In the genomic region with DNA sequence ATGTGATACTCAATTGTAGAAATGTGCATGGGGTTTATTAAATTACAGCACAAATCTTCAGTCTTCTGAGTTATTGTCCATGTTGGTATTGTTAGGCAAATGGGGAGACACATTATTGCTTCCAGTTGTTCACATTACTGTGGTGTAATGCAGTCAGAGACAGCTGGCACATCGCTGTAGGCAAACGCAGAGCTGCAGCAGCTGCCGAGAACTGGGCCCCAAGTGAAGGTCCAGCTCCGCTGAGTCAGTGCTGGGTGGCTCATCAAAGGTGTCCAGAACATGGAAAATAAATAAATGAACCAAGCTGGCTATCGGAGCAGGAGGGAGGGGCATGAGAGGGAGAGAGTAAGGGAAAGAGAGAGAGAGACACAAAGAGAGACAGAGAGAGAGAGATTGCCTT, we compare ENCODE assay signal across 1 cellular context.
TF ChIP-seq lines count a peak whose summit lies in the region.

No MANE protein-coding gene starts in this region.

TF ChIP-seq in GM23338, 12 proteins besides CTCF, POLR2A, EP300 and RAD21 (continued from another document):
- TF ChIP-seq, protein P1, sequence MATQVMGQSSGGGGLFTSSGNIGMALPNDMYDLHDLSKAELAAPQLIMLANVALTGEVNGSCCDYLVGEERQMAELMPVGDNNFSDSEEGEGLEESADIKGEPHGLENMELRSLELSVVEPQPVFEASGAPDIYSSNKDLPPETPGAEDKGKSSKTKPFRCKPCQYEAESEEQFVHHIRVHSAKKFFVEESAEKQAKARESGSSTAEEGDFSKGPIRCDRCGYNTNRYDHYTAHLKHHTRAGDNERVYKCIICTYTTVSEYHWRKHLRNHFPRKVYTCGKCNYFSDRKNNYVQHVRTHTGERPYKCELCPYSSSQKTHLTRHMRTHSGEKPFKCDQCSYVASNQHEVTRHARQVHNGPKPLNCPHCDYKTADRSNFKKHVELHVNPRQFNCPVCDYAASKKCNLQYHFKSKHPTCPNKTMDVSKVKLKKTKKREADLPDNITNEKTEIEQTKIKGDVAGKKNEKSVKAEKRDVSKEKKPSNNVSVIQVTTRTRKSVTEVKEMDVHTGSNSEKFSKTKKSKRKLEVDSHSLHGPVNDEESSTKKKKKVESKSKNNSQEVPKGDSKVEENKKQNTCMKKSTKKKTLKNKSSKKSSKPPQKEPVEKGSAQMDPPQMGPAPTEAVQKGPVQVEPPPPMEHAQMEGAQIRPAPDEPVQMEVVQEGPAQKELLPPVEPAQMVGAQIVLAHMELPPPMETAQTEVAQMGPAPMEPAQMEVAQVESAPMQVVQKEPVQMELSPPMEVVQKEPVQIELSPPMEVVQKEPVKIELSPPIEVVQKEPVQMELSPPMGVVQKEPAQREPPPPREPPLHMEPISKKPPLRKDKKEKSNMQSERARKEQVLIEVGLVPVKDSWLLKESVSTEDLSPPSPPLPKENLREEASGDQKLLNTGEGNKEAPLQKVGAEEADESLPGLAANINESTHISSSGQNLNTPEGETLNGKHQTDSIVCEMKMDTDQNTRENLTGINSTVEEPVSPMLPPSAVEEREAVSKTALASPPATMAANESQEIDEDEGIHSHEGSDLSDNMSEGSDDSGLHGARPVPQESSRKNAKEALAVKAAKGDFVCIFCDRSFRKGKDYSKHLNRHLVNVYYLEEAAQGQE (IDR thresholded peaks at IDR 0.05; ENCODE audit: unreplicated experiment) = no peak
- TF ChIP-seq EZH2 (IDR thresholded peaks at IDR 0.05; ENCODE audit: low read depth, unreplicated experiment) = no peak
- no peak for TF ChIP-seq STAT1 (IDR thresholded peaks at IDR 0.05; ENCODE audit: unreplicated experiment)
- no peak for TF ChIP-seq NANOG (IDR thresholded peaks at IDR 0.05; ENCODE audit: borderline replicate concordance)
- no peak for TF ChIP-seq ZNF331 (CRISPR knock-in tag; IDR thresholded peaks at IDR 0.05; ENCODE audit: low read depth)
- TF ChIP-seq, protein P2, sequence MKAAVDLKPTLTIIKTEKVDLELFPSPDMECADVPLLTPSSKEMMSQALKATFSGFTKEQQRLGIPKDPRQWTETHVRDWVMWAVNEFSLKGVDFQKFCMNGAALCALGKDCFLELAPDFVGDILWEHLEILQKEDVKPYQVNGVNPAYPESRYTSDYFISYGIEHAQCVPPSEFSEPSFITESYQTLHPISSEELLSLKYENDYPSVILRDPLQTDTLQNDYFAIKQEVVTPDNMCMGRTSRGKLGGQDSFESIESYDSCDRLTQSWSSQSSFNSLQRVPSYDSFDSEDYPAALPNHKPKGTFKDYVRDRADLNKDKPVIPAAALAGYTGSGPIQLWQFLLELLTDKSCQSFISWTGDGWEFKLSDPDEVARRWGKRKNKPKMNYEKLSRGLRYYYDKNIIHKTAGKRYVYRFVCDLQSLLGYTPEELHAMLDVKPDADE (IDR thresholded peaks at IDR 0.05) = no peak
- TF ChIP-seq CREB1 (CRISPR knock-in tag; IDR thresholded peaks at IDR 0.05; ENCODE audit: low read depth) = no peak
- TF ChIP-seq ZNF114 (CRISPR knock-in tag; IDR thresholded peaks at IDR 0.05) = no peak
- TF ChIP-seq, protein P3, sequence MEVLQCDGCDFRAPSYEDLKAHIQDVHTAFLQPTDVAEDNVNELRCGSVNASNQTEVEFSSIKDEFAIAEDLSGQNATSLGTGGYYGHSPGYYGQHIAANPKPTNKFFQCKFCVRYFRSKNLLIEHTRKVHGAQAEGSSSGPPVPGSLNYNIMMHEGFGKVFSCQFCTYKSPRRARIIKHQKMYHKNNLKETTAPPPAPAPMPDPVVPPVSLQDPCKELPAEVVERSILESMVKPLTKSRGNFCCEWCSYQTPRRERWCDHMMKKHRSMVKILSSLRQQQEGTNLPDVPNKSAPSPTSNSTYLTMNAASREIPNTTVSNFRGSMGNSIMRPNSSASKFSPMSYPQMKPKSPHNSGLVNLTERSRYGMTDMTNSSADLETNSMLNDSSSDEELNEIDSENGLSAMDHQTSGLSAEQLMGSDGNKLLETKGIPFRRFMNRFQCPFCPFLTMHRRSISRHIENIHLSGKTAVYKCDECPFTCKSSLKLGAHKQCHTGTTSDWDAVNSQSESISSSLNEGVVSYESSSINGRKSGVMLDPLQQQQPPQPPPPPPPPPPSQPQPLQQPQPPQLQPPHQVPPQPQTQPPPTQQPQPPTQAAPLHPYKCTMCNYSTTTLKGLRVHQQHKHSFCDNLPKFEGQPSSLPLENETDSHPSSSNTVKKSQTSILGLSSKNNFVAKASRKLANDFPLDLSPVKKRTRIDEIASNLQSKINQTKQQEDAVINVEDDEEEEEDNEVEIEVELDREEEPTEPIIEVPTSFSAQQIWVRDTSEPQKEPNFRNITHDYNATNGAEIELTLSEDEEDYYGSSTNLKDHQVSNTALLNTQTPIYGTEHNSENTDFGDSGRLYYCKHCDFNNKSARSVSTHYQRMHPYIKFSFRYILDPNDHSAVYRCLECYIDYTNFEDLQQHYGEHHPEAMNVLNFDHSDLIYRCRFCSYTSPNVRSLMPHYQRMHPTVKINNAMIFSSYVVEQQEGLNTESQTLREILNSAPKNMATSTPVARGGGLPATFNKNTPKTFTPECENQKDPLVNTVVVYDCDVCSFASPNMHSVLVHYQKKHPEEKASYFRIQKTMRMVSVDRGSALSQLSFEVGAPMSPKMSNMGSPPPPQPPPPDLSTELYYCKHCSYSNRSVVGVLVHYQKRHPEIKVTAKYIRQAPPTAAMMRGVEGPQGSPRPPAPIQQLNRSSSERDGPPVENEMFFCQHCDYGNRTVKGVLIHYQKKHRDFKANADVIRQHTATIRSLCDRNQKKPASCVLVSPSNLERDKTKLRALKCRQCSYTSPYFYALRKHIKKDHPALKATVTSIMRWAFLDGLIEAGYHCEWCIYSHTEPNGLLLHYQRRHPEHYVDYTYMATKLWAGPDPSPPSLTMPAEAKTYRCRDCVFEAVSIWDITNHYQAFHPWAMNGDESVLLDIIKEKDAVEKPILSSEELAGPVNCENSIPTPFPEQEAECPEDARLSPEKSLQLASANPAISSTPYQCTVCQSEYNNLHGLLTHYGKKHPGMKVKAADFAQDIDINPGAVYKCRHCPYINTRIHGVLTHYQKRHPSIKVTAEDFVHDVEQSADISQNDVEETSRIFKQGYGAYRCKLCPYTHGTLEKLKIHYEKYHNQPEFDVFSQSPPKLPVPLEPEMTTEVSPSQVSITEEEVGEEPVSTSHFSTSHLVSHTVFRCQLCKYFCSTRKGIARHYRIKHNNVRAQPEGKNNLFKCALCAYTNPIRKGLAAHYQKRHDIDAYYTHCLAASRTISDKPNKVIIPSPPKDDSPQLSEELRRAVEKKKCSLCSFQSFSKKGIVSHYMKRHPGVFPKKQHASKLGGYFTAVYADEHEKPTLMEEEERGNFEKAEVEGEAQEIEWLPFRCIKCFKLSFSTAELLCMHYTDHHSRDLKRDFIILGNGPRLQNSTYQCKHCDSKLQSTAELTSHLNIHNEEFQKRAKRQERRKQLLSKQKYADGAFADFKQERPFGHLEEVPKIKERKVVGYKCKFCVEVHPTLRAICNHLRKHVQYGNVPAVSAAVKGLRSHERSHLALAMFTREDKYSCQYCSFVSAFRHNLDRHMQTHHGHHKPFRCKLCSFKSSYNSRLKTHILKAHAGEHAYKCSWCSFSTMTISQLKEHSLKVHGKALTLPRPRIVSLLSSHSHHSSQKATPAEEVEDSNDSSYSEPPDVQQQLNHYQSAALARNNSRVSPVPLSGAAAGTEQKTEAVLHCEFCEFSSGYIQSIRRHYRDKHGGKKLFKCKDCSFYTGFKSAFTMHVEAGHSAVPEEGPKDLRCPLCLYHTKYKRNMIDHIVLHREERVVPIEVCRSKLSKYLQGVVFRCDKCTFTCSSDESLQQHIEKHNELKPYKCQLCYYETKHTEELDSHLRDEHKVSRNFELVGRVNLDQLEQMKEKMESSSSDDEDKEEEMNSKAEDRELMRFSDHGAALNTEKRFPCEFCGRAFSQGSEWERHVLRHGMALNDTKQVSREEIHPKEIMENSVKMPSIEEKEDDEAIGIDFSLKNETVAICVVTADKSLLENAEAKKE (CRISPR knock-in tag; IDR thresholded peaks at IDR 0.05) = no peak
- no peak for TF ChIP-seq EZH2phosphoT487 (IDR thresholded peaks at IDR 0.05; ENCODE audit: unreplicated experiment)
